23 cellular contexts compared by ENCODE assay signal in genomic region chr7:31545549-31545948, GRCh38. TPM values are rescaled to one million over a fixed set of nuclear protein-coding genes. Genes with fewer than 3 reads are reported as not detected.
DNase-seq lines count a peak whose midpoint lies in the region; ATAC-seq, FAIRE-seq and TF ChIP-seq lines count a peak whose summit lies in the region.
"Had no signal": no experiment of that assay in that cellular context is flagged by ENCODE, and none has a peak within 500 bp of the region (broad histone marks: within the 10 kb centered on the region; RNA-seq: fewer than 3 reads in every experiment).

No MANE protein-coding gene starts in this region.

- TF ChIP-seq CTCF in H1 (IDR thresholded peaks at IDR 0.05; ENCODE audit: control extremely low read depth in 1 of 3, insufficient read depth in 1 of 3, low read depth in 1 of 3, low read length in 3 of 3) (no peak), left lung (IDR thresholded peaks at IDR 0.05) (no peak)

- no peak overlapping the region for H3K9ac ChIP-seq in H1 (replicated peaks in 1 of 4; ENCODE audit: extremely low read depth in 1 of 4, low read depth in 3 of 4, low read length in 3 of 4)
- H3K9ac ChIP-seq: BLaER1 had no signal

- DNase-seq in Ammon's horn (ENCODE audit: low spot score) = peak; percentile 70
- no peak for DNase-seq in H1 (ENCODE audit: low read depth in 1 of 2, low spot score in 2 of 2)
- peak in 1 of 2 donors; percentile 34 for DNase-seq in left lung
- DNase-seq in superior temporal gyrus (ENCODE audit: extremely low spot score) = peak; percentile 37
- no peak for DNase-seq in activated CD4-positive, alpha-beta T cell treated with anti-CD3 and anti-CD28 coated beads for 36 hours
- DNase-seq in activated T-cell treated with anti-CD3 and anti-CD28 coated beads, Interleukin-2, amount 50 U/mL, for 72 hours = no peak
- DNase-seq: AML-193; CD4-positive, alpha-beta memory T cell; DMS 273 treated with DMSO at 0.1 percent for 48 hours; H7; HFFc6 had no signal

- H3K27me3 Mint-ChIP-seq in activated CD4-positive, alpha-beta T cell treated with anti-CD3 and anti-CD28 coated beads for 36 hours = peaks cover 2% of the 10 kb centered on the region
- H3K27me3 Mint-ChIP-seq in activated T-cell treated with anti-CD3 and anti-CD28 coated beads, Interleukin-2, amount 50 U/mL, for 72 hours (ENCODE audit: low read depth) = no peaks in the 10 kb centered on the region
- H3K27me3 Mint-ChIP-seq: CD4-positive, alpha-beta memory T cell; IgD-negative memory B cell had no signal

- H2BK120ac ChIP-seq in H1 (replicated peaks; ENCODE audit: low read depth, low read length) = no peak overlapping the region

- H2BK12ac ChIP-seq in H1 (ENCODE audit: low read depth, low read length) = no peak overlapping the region

- H3K14ac ChIP-seq in H1 (ENCODE audit: insufficient read length) = no peak overlapping the region

- no peak overlapping the region for H2BK5ac ChIP-seq in H1 (ENCODE audit: low read depth, low read length)

- no peak overlapping the region for H4K8ac ChIP-seq in H1 (ENCODE audit: extremely low read depth, insufficient read depth, low read length)

- no peaks in the 10 kb centered on the region for H3K4me1 ChIP-seq in H1 (replicated peaks in 1 of 4; ENCODE audit: control insufficient read depth in 3 of 4, insufficient read depth in 4 of 4, low read length in 3 of 4)
- H3K4me1 ChIP-seq in left lung = no peaks in the 10 kb centered on the region
- H3K4me1 ChIP-seq: A549, BLaER1 had no signal

- H3K4me3 Mint-ChIP-seq in activated CD4-positive, alpha-beta T cell treated with anti-CD3 and anti-CD28 coated beads for 36 hours = no peak overlapping the region
- no peak overlapping the region for H3K4me3 Mint-ChIP-seq in activated T-cell treated with anti-CD3 and anti-CD28 coated beads, Interleukin-2, amount 50 U/mL, for 72 hours
- H3K4me3 Mint-ChIP-seq: CD14-positive monocyte; CD4-positive, alpha-beta memory T cell; GM23338; HFFc6; IgD-negative memory B cell had no signal

- H3K4ac ChIP-seq in H1 (replicated peaks; ENCODE audit: insufficient read length, low read depth, low read length) = no peak overlapping the region

- WGBS in H1 (ENCODE audit: extremely low coverage in 1 of 2, insufficient coverage in 1 of 2, insufficient read length in 1 of 2, insufficient replicate concordance in 2 of 2, low coverage in 1 of 2, low lambda C conversion rate in 2 of 2, missing lambda C conversion rate in 1 of 2), 2 experiments = 78% methylated on average over 1 of the region's 1 CpG; no CpG with 5 or more reads in 1 of the 2 experiments

- no peaks in the 10 kb centered on the region for H3K9me3 ChIP-seq in H1 (ENCODE audit: insufficient read depth in 2 of 2, low read depth in 1 of 2, low read length in 1 of 2)
- H3K9me3 ChIP-seq in left lung = no peaks in the 10 kb centered on the region
- H3K9me3 ChIP-seq: A549, BLaER1 had no signal

- H3K79me1 ChIP-seq in H1 (ENCODE audit: low read depth, low read length) = no peaks in the 10 kb centered on the region

- H3K79me2 ChIP-seq in H1 (ENCODE audit: control insufficient read depth in 1 of 2, insufficient read depth in 2 of 2, low read length in 2 of 2) = no peaks in the 10 kb centered on the region

- no peak overlapping the region for H2BK20ac ChIP-seq in H1 (ENCODE audit: low read length)

- no peak for TF ChIP-seq EP300 in H1 (IDR thresholded peaks at IDR 0.05; ENCODE audit: borderline replicate concordance in 1 of 2, low read depth in 2 of 2, low read length in 2 of 2)

- H3K4me3 ChIP-seq in H1 (ENCODE audit: extremely low read depth in 1 of 4, insufficient read depth in 2 of 4, low read depth in 3 of 4, low read length in 4 of 4) (no peak overlapping the region), left lung (no peak overlapping the region)
- H3K4me3 ChIP-seq: A549, BLaER1, GM23338 had no signal

- H3K9me3 Mint-ChIP-seq in activated CD4-positive, alpha-beta T cell treated with anti-CD3 and anti-CD28 coated beads for 36 hours (ENCODE audit: low read depth) = no peaks in the 10 kb centered on the region
- H3K9me3 Mint-ChIP-seq in activated T-cell treated with anti-CD3 and anti-CD28 coated beads, Interleukin-2, amount 50 U/mL, for 72 hours = no peaks in the 10 kb centered on the region
- H3K9me3 Mint-ChIP-seq: CD14-positive monocyte, GM23338, IgD-negative memory B cell had no signal

- H3K27ac Mint-ChIP-seq in activated CD4-positive, alpha-beta T cell treated with anti-CD3 and anti-CD28 coated beads for 36 hours = no peak overlapping the region
- H3K27ac Mint-ChIP-seq in activated T-cell treated with anti-CD3 and anti-CD28 coated beads, Interleukin-2, amount 50 U/mL, for 72 hours = no peak overlapping the region
- H3K27ac Mint-ChIP-seq: CD14-positive monocyte; CD4-positive, alpha-beta memory T cell; GM23338; HFFc6; IgD-negative memory B cell had no signal

- intact Hi-C loops in left lung (cut with DNase I) = no loop called here
- intact Hi-C loops in activated CD4-positive, alpha-beta T cell treated with anti-CD3 and anti-CD28 coated beads for 36 hours (cut with DNase I, micrococcal nuclease) = no loop called here

- no peak overlapping the region for H3K56ac ChIP-seq in H1 (replicated peaks; ENCODE audit: insufficient read length, low read depth, low read length)

- no peaks in the 10 kb centered on the region for H3K36me3 Mint-ChIP-seq in activated CD4-positive, alpha-beta T cell treated with anti-CD3 and anti-CD28 coated beads for 36 hours (ENCODE audit: low read depth)
- no peaks in the 10 kb centered on the region for H3K36me3 Mint-ChIP-seq in activated T-cell treated with anti-CD3 and anti-CD28 coated beads, Interleukin-2, amount 50 U/mL, for 72 hours (ENCODE audit: insufficient read depth in 2 of 2)
- H3K36me3 Mint-ChIP-seq: CD14-positive monocyte; CD4-positive, alpha-beta memory T cell; IgD-negative memory B cell had no signal

- CTCF ChIA-PET in H1 (lab: Charles Lee; ENCODE audit: partially characterized antibody) = no interaction called here
- CTCF ChIA-PET in activated CD4-positive, alpha-beta T cell treated with anti-CD3 and anti-CD28 coated beads for 36 hours (lab: Charles Lee) = no interaction called here

- TF ChIP-seq POLR2A in H1 (IDR thresholded peaks at IDR 0.05; ENCODE audit: control extremely low read depth in 1 of 2, low read depth in 2 of 2, low read length in 2 of 2) = no peak

- peak overlapping the region; percentile 33; the same call in 1 of the 2 replicates for H2AFZ ChIP-seq in H1 (ENCODE audit: low read length)
- H2AFZ ChIP-seq: GM23338 had no signal

- no peaks in the 10 kb centered on the region for H3K27me3 ChIP-seq in H1 (replicated peaks in 1 of 4; ENCODE audit: control insufficient read depth in 3 of 4, extremely low read depth in 1 of 4, insufficient read depth in 3 of 4, low read length in 3 of 4)
- H3K27me3 ChIP-seq in left lung = no peaks in the 10 kb centered on the region
- H3K27me3 ChIP-seq: BLaER1 had no signal

- no peak overlapping the region for H4K5ac ChIP-seq in H1 (ENCODE audit: insufficient read length, low read depth, low read length)

- no peak overlapping the region for H4K91ac ChIP-seq in H1 (replicated peaks; ENCODE audit: insufficient read length, low read length)

- no peak overlapping the region for H3K18ac ChIP-seq in H1 (ENCODE audit: extremely low read depth, low read length)

- no peak for TF ChIP-seq RAD21 in H1 (IDR thresholded peaks at IDR 0.05 in 1 of 2, conservative IDR thresholded peaks at IDR 0.05 in 1 of 2; ENCODE audit: low read depth in 2 of 2, low read length in 2 of 2)

- H3K27ac ChIP-seq in H1 (ENCODE audit: low read depth, low read length) (no peak overlapping the region), left lung (no peak overlapping the region)
- H3K27ac ChIP-seq: 22Rv1, A549, BLaER1 had no signal

- H2AK5ac ChIP-seq in H1 (ENCODE audit: low read depth, low read length) = no peak overlapping the region

- ATAC-seq in left lung (peak; percentile 92), HG02938 (IDR thresholded peaks at IDR 0.05; ENCODE audit: unreplicated experiment) (no peak)
- no peak for ATAC-seq in activated CD4-positive, alpha-beta T cell treated with anti-CD3 and anti-CD28 coated beads for 36 hours
- ATAC-seq in activated T-cell treated with anti-CD3 and anti-CD28 coated beads, Interleukin-2, amount 50 U/mL, for 72 hours (replicated peaks in 1 of 2) = no peak
- ATAC-seq: A549, GM23338, HCT116, HepG2 had no signal

- POLR2A ChIA-PET in H1 (lab: Charles Lee; ENCODE audit: partially characterized antibody) = no interaction called here
- POLR2A ChIA-PET in activated CD4-positive, alpha-beta T cell treated with anti-CD3 and anti-CD28 coated beads for 36 hours (lab: Charles Lee) = no interaction called here

- H3K36me3 ChIP-seq in H1 (ENCODE audit: control insufficient read depth in 2 of 4, insufficient read depth in 4 of 4, low read length in 3 of 4) (no peaks in the 10 kb centered on the region), left lung (no peaks in the 10 kb centered on the region)
- H3K36me3 ChIP-seq: BLaER1 had no signal

- H4K20me1 ChIP-seq in H1 (replicated peaks in 1 of 2; ENCODE audit: control insufficient read depth in 1 of 2, insufficient read depth in 2 of 2, low read length in 2 of 2) = no peaks in the 10 kb centered on the region
- H4K20me1 ChIP-seq: BLaER1 had no signal

- no peak for FAIRE-seq in H1 (lab: Jason Lieb, UNC)
- FAIRE-seq: A549, G401.6, GM12892, GM18507, HepG2 had no signal

- no peaks in the 10 kb centered on the region for H3K4me1 Mint-ChIP-seq in activated CD4-positive, alpha-beta T cell treated with anti-CD3 and anti-CD28 coated beads for 36 hours
- no peaks in the 10 kb centered on the region for H3K4me1 Mint-ChIP-seq in activated T-cell treated with anti-CD3 and anti-CD28 coated beads, Interleukin-2, amount 50 U/mL, for 72 hours (ENCODE audit: low read depth)
- H3K4me1 Mint-ChIP-seq: CD14-positive monocyte; CD4-positive, alpha-beta memory T cell; GM23338; IgD-negative memory B cell had no signal

- no peak overlapping the region for H3K23ac ChIP-seq in H1 (ENCODE audit: insufficient read length)

- H3K4me2 ChIP-seq in H1 (ENCODE audit: insufficient read depth in 1 of 2, low read depth in 2 of 2, low read length in 2 of 2) = no peak overlapping the region
- H3K4me2 ChIP-seq: A549, BLaER1, GM23338 had no signal

- no peaks in the 10 kb centered on the region for H3K23me2 ChIP-seq in H1 (ENCODE audit: low read depth, low read length)

- H2BK15ac ChIP-seq in H1 (ENCODE audit: low read length) = no peak overlapping the region

RNA-seq across cellular contexts. Expression of gene ITPRID1, which starts 31.7 kb away (rescaled TPM):
- total RNA-seq in H1 (2021; fragmentation: NEBNext Ultra II Directional; extraction: Animal tissue kit (Norgen Biotek cat#: 25700)) = 0.13 and 0.47 TPM in 2 replicates
- polyA plus RNA-seq in H1 (2011; rRNA removed) = 0.03 and 0.09 TPM in 2 replicates
- polyA plus RNA-seq in H1 (2011; cell fraction: cytosol; rRNA removed) = 0.09 TPM
- polyA plus RNA-seq in H1 (2011; cell fraction: nucleus; rRNA removed) = 0.23 TPM
- 0.09 to 0.41 TPM (median 0.22 TPM) in 4 replicates for polyA plus RNA-seq in H1 (2012, experiment 1 of 2)
- not detected for polyA plus RNA-seq in H1 (2012, experiment 2 of 2)
- polyA plus RNA-seq in H1 (2013, experiment 1 of 2) = 0.45 TPM
- polyA plus RNA-seq in H1 (2013, experiment 2 of 2) = 0.48 TPM
- polyA minus RNA-seq in H1 (2011; rRNA and poly(A)+ RNA removed) = 0.41 and 0.57 TPM in 2 replicates
- polyA minus RNA-seq in H1 (2011; cell fraction: cytosol; rRNA and poly(A)+ RNA removed) = not detected
- polyA minus RNA-seq in H1 (2011; cell fraction: nucleus; rRNA and poly(A)+ RNA removed) = 0.60 TPM
- under 1 TPM in 1 of 2 donors, not detected in 1; 0.60 TPM for total RNA-seq in left lung
- total RNA-seq in activated CD4-positive, alpha-beta T cell treated with anti-CD3 and anti-CD28 coated beads for 36 hours = not detected
- total RNA-seq in activated T-cell treated with anti-CD3 and anti-CD28 coated beads, Interleukin-2, amount 50 U/mL, for 72 hours = not detected
- total RNA-seq: CD4-positive, alpha-beta memory T cell; HepG2; HFFc6 had no signal
- polyA plus RNA-seq: A549; CD14-positive monocyte; CD4-positive, alpha-beta memory T cell; HepG2; IgD-negative memory B cell had no signal

Comparison
In these comparisons a context has a peak if more than half of its experiments do, and no peak if none do; other contexts are left out.
1. DNase-seq: peak in Ammon's horn (single experiment) and superior temporal gyrus (single experiment); none in H1 (0 of 2), activated CD4-positive, alpha-beta T cell treated with anti-CD3 and anti-CD28 coated beads for 36 hours (single experiment) and activated T-cell treated with anti-CD3 and anti-CD28 coated beads, Interleukin-2, amount 50 U/mL, for 72 hours (0 of 2).